17 cellular contexts compared by ENCODE assay signal in genomic region chr10:110349826-110350225, GRCh38. TPM values are rescaled to one million over a fixed set of nuclear protein-coding genes. Genes with fewer than 3 reads are reported as not detected.
DNase-seq lines count a peak whose midpoint lies in the region; ATAC-seq, FAIRE-seq and TF ChIP-seq lines count a peak whose summit lies in the region.
"Had no signal": no experiment of that assay in that cellular context is flagged by ENCODE, and none has a peak within 500 bp of the region (broad histone marks: within the 10 kb centered on the region; RNA-seq: fewer than 3 reads in every experiment).

No MANE protein-coding gene starts in this region.

- no peaks in the 10 kb centered on the region for H3K36me3 ChIP-seq in K562 (ENCODE audit: control insufficient read depth, insufficient read depth, low read length)
- no peaks in the 10 kb centered on the region for H3K36me3 ChIP-seq in osteoblast (ENCODE audit: insufficient read depth, low read length)
- no peaks in the 10 kb centered on the region for H3K36me3 ChIP-seq in HAP-1 (replicated peaks)
- H3K36me3 ChIP-seq: BLaER1 had no signal

- no peaks in the 10 kb centered on the region for H3K9me3 Mint-ChIP-seq in activated CD4-positive, alpha-beta T cell treated with anti-CD3 and anti-CD28 coated beads, Interleukin-2, amount 10 ng/mL, durations not matched to agents 24 days and 14 days
- H3K9me3 Mint-ChIP-seq: CD8-positive, alpha-beta memory T cell had no signal

- no peak for FAIRE-seq in K562 (lab: Jason Lieb, UNC)
- FAIRE-seq: GM19239, H54 had no signal

- intact Hi-C loops in activated CD4-positive, alpha-beta T cell treated with anti-CD3 and anti-CD28 coated beads, Interleukin-2, amount 10 ng/mL, durations not matched to agents 24 days and 14 days (cut with micrococcal nuclease) = loop anchor here (5.0 kb wide), 1 partner anchor 37 kb away; no protein-coding TSS in a partner anchor
- intact Hi-C loops in K562 (cut with micrococcal nuclease) = loop anchor here (5.0 kb wide), 1 partner anchor 147 kb away; the partner anchor contains the start of gene DUSP5

- no peaks in the 10 kb centered on the region for H3K9me3 ChIP-seq in K562 (replicated peaks; ENCODE audit: control insufficient read depth, insufficient read depth, low read depth, low read length)
- H3K9me3 ChIP-seq in osteoblast (ENCODE audit: low read depth, low read length) = no peaks in the 10 kb centered on the region
- H3K9me3 ChIP-seq in HAP-1 = no peaks in the 10 kb centered on the region
- H3K9me3 ChIP-seq: BLaER1, Caco-2 had no signal

- WGBS in K562 (ENCODE audit: insufficient coverage, low coverage, missing lambda C conversion rate) = 3% methylated on average over 3 of the region's 3 CpGs

- H3K4me2 ChIP-seq in K562 (ENCODE audit: insufficient read depth, low read length) = no peak overlapping the region
- no peak overlapping the region for H3K4me2 ChIP-seq in osteoblast (ENCODE audit: insufficient read depth, low read length)
- H3K4me2 ChIP-seq: BLaER1 had no signal

- H3K36me3 Mint-ChIP-seq in activated CD4-positive, alpha-beta T cell treated with anti-CD3 and anti-CD28 coated beads, Interleukin-2, amount 10 ng/mL, durations not matched to agents 24 days and 14 days (ENCODE audit: low read depth) = no peaks in the 10 kb centered on the region
- H3K36me3 Mint-ChIP-seq: CD8-positive, alpha-beta memory T cell had no signal

- H3K27ac ChIP-seq in K562 (ENCODE audit: extremely low read depth, low read depth, low read length) (no peak overlapping the region), osteoblast (ENCODE audit: low read depth, low read length) (peak overlapping the region; percentile 25)
- H3K27ac ChIP-seq: 22Rv1, BLaER1 had no signal

- no peak for TF ChIP-seq POLR2A in K562 (conservative IDR thresholded peaks at IDR 0.05)

- H4K20me1 ChIP-seq in K562 (replicated peaks; ENCODE audit: control insufficient read depth, insufficient read depth, low read length) (no peaks in the 10 kb centered on the region), osteoblast (ENCODE audit: insufficient read depth, low read length) (no peaks in the 10 kb centered on the region)
- H4K20me1 ChIP-seq: BLaER1 had no signal

- no peak overlapping the region for H3K4me3 Mint-ChIP-seq in activated CD4-positive, alpha-beta T cell treated with anti-CD3 and anti-CD28 coated beads, Interleukin-2, amount 10 ng/mL, durations not matched to agents 24 days and 14 days
- H3K4me3 Mint-ChIP-seq: CD8-positive, alpha-beta memory T cell had no signal

- H3K4me1 Mint-ChIP-seq in activated CD4-positive, alpha-beta T cell treated with anti-CD3 and anti-CD28 coated beads, Interleukin-2, amount 10 ng/mL, durations not matched to agents 24 days and 14 days = peaks cover 34% of the 10 kb centered on the region

- ATAC-seq in K562 = no peak

- TF ChIP-seq CTCF in K562 (IDR thresholded peaks at IDR 0.05 in 2 of 3, conservative IDR thresholded peaks at IDR 0.05 in 1 of 3; ENCODE audit: insufficient read depth in 2 of 3, low read depth in 1 of 3, low read length in 3 of 3) = no peak
- no peak for TF ChIP-seq CTCF in osteoblast (IDR thresholded peaks at IDR 0.05; ENCODE audit: extremely low read depth, low read depth, low read length)

- CTCF ChIA-PET in K562 (lab: Yijun Ruan, JAX; ENCODE audit: low intra/inter-chr PET ratio) = no interaction called here

- H2AFZ ChIP-seq in K562 (ENCODE audit: low read depth, low read length) (no peak overlapping the region), osteoblast (ENCODE audit: low read length) (no peak overlapping the region)

- in situ Hi-C loops in K562 (cut with MboI) = no loop called here
- in situ Hi-C loops in HAP-1 (cut with MboI; ENCODE audit: low sequenced_read_pairs) = loop anchor here (25.0 kb wide), 1 partner anchor 187 kb away; no protein-coding TSS in a partner anchor

- TF ChIP-seq RAD21 in K562 (CRISPR knock-in tag; conservative IDR thresholded peaks at IDR 0.05 in 1 of 2, IDR thresholded peaks at IDR 0.05 in 1 of 2) = no peak

- no peak overlapping the region for H3K4me3 ChIP-seq in K562
- no peak overlapping the region for H3K4me3 ChIP-seq in osteoblast (ENCODE audit: insufficient read depth, low read length)
- no peak overlapping the region for H3K4me3 ChIP-seq in HAP-1
- H3K4me3 ChIP-seq: BLaER1 had no signal

- DNase-seq in activated CD4-positive, alpha-beta T cell treated with anti-CD3 and anti-CD28 coated beads, Interleukin-2, amount 10 ng/mL, durations not matched to agents 24 days and 14 days = no peak
- DNase-seq in activated CD4-positive, alpha-beta T cell treated with anti-CD3 and anti-CD28 coated beads for 4 hours = no peak
- DNase-seq in K562 (ENCODE audit: extremely low read depth in 1 of 4, low spot score in 3 of 4) = no peak
- DNase-seq in osteoblast (ENCODE audit: insufficient read length, low spot score, missing footprints) = no peak
- no peak for DNase-seq in NCI-H524 treated with DMSO at 0.1 percent for 48 hours (lab: John Stamatoyannopoulos, UW)
- DNase-seq in NCI-H2107 (lab: John Stamatoyannopoulos, UW) = no peak
- no peak for DNase-seq in HAP-1 (ENCODE audit: low spot score in 2 of 2)
- DNase-seq in activated CD4-positive, CD25-positive, alpha-beta regulatory T cell treated with anti-CD3 and anti-CD28 coated beads, Interleukin-2, amount 50 U/mL, for 72 hours = no peak
- DNase-seq: AML-193; Caco-2; CD8-positive, alpha-beta memory T cell; DND-41; GF-D8 had no signal

- H3K79me2 ChIP-seq in K562 (ENCODE audit: control insufficient read depth, insufficient read depth, low read length) (no peaks in the 10 kb centered on the region), osteoblast (ENCODE audit: insufficient read depth, low read length) (no peaks in the 10 kb centered on the region)

- BruUV-seq in K562 (replicated peaks; lab: Mats Ljungman, UMichigan) = no TSS peak

- no peaks in the 10 kb centered on the region; a peak in 2 of 5 replicates for H3K4me1 ChIP-seq in K562 (replicated peaks in 1 of 2; ENCODE audit: control insufficient read depth in 2 of 2, insufficient read depth in 2 of 2, low read length in 2 of 2)
- H3K4me1 ChIP-seq in osteoblast (ENCODE audit: insufficient read depth, low read length) = peaks cover 39% of the 10 kb centered on the region
- no peaks in the 10 kb centered on the region for H3K4me1 ChIP-seq in HAP-1

- no peaks in the 10 kb centered on the region for H3K9me1 ChIP-seq in K562 (ENCODE audit: control insufficient read depth, insufficient read depth, low read length)

- peaks cover 0 to 26% of the 10 kb centered on the region in 2 experiments; a peak in 3 of 5 replicates for H3K27me3 ChIP-seq in K562 (ENCODE audit: control insufficient read depth in 2 of 2, insufficient read depth in 2 of 2, low read length in 2 of 2)
- no peaks in the 10 kb centered on the region for H3K27me3 ChIP-seq in osteoblast (ENCODE audit: insufficient read depth, low read length)
- no peaks in the 10 kb centered on the region for H3K27me3 ChIP-seq in HAP-1 (ENCODE audit: low read depth)
- H3K27me3 ChIP-seq: BLaER1 had no signal

- POLR2A ChIA-PET in K562 (lab: Yijun Ruan, JAX) = interaction anchor here (0.6 kb wide), 1 partner anchor 21 kb away, joined by 3 read pairs; no protein-coding TSS in a partner anchor

- H3K27me3 Mint-ChIP-seq in activated CD4-positive, alpha-beta T cell treated with anti-CD3 and anti-CD28 coated beads, Interleukin-2, amount 10 ng/mL, durations not matched to agents 24 days and 14 days = no peaks in the 10 kb centered on the region
- H3K27me3 Mint-ChIP-seq: CD8-positive, alpha-beta memory T cell had no signal

- TF ChIP-seq EP300 in K562 (IDR thresholded peaks at IDR 0.05; ENCODE audit: low read length) = no peak

- H3K27ac Mint-ChIP-seq in activated CD4-positive, alpha-beta T cell treated with anti-CD3 and anti-CD28 coated beads, Interleukin-2, amount 10 ng/mL, durations not matched to agents 24 days and 14 days = peak overlapping the region; percentile 63
- H3K27ac Mint-ChIP-seq: CD8-positive, alpha-beta memory T cell had no signal

- H3K9ac ChIP-seq in K562 (ENCODE audit: insufficient read depth in 1 of 2, low read depth in 2 of 2, low read length in 2 of 2) = no peak overlapping the region
- H3K9ac ChIP-seq: BLaER1 had no signal

TF ChIP-seq in K562, 482 proteins besides CTCF, POLR2A, EP300 and RAD21:
- TF ChIP-seq CBFA2T3 (IDR thresholded peaks at IDR 0.05) (peak; percentile 18; the same call in 1 of the 2 replicates), ILK (tag; IDR thresholded peaks at IDR 0.05; ENCODE audit: borderline replicate concordance, low read depth) (no peak)

RNA-seq across cellular contexts. Expression of gene SMNDC1, which starts 45.1 kb away (rescaled TPM):
- total RNA-seq in activated CD4-positive, alpha-beta T cell treated with anti-CD3 and anti-CD28 coated beads, Interleukin-2, amount 10 ng/mL, durations not matched to agents 24 days and 14 days = 46.2 TPM in 2 replicates
- 9.7 and 38.1 TPM in 2 replicates for total RNA-seq in K562 (2011; cell fraction: chromatin; rRNA removed; ENCODE audit: low replicate concordance)
- 5.0 and 6.8 TPM in 2 replicates for total RNA-seq in K562 (2011; cell fraction: nucleolus; rRNA removed)
- 15.5 and 22.4 TPM in 2 replicates for total RNA-seq in K562 (2011; cell fraction: nucleoplasm; rRNA removed)
- total RNA-seq in K562 (2014; rRNA removed) (3.6 and 6.8 TPM in 2 replicates), K562 (2014; rRNA removed; fragmentation: Illumina TruSeq; extraction: Trizol) (12.3 and 13.9 TPM in 2 replicates), K562 (2015; rRNA removed; fragmentation: Illumina TruSeq; extraction: Trizol) (11.7 and 11.9 TPM in 2 replicates), K562 (2021) (28.1 and 35.8 TPM in 2 replicates), osteoblast (6.9 and 10.3 TPM in 2 replicates)
- polyA plus RNA-seq in K562 (2011; rRNA removed) (10.9 and 15.7 TPM in 2 replicates), K562 (2014; fragmentation: Illumina TruSeq; extraction: Trizol) (24.1 and 30.1 TPM in 2 replicates), K562 (2014; fragmentation: Nextera tagmentation; extraction: Ambion mirVana) (1 to 10 TPM; 9.2 to 9.9 TPM), K562 (2014; rRNA removed) (17.4 and 19.5 TPM in 2 replicates)
- polyA plus RNA-seq in K562 (2011; cell fraction: cytosol; rRNA removed) = 2.4 and 4.8 TPM in 2 replicates
- polyA plus RNA-seq in K562 (2011; cell fraction: nucleus; rRNA removed) = 5.4 and 8.3 TPM in 2 replicates
- polyA plus RNA-seq in K562 (2012) = 15.3 and 17.9 TPM in 2 replicates
- 11.9 and 19.0 TPM in 2 replicates for polyA minus RNA-seq in K562 (2011; rRNA and poly(A)+ RNA removed)
- polyA minus RNA-seq in K562 (2011; cell fraction: cytosol; rRNA and poly(A)+ RNA removed) = 10.0 and 14.2 TPM in 2 replicates
- 13.2 and 30.7 TPM in 2 replicates for polyA minus RNA-seq in K562 (2011; cell fraction: nucleus; rRNA and poly(A)+ RNA removed)
